Comparison of ENCODE assay signal across 8 cellular contexts in genomic region chr2:226835796-226836547, GRCh38. TPM values are rescaled to one million over a fixed set of nuclear protein-coding genes. Genes with fewer than 3 reads are reported as not detected.
DNase-seq lines count a peak whose midpoint lies in the region; ATAC-seq and TF ChIP-seq lines count a peak whose summit lies in the region.

TSS of gene RHBDD1 (plus strand) at chr2:226836054. CDS start at chr2:226864694, 28,640 bp downstream.

- H3K36me3 ChIP-seq in adipocyte (ENCODE audit: control insufficient read depth, insufficient read depth, low read length, severe bottlenecking) (no peaks in the 10 kb centered on the region), cardiac muscle cell (no peaks in the 10 kb centered on the region), trophoblast cell (ENCODE audit: control insufficient read depth in 1 of 2, insufficient read depth in 2 of 2, low read length in 2 of 2) (no peaks in the 10 kb centered on the region), transverse colon (no peaks in the 10 kb centered on the region)

- no peak within 1 kb of the TSS for H2AK5ac ChIP-seq in trophoblast cell (ENCODE audit: low read length)

- H3K4me3 ChIP-seq in adipocyte (ENCODE audit: low read length) (peak within 1 kb of the TSS; percentile 94), cardiac muscle cell (peak within 1 kb of the TSS; percentile 71), trophoblast cell (ENCODE audit: low read depth, low read length) (peak within 1 kb of the TSS; percentile 90), transverse colon (peak within 1 kb of the TSS; percentile 70 to 94 (median 82))

- H3K18ac ChIP-seq in trophoblast cell (ENCODE audit: low read length) = peak within 1 kb of the TSS; percentile 88

- no peak within 1 kb of the TSS for H2BK12ac ChIP-seq in trophoblast cell (ENCODE audit: low read length)

- WGBS in trophoblast cell (ENCODE audit: extremely low coverage, insufficient coverage, insufficient read length) = no CpG with 5 or more reads among the region's 75 CpGs
- 0% methylated on average over 1 to 38 of the region's 75 CpGs for WGBS in transverse colon (ENCODE audit: low coverage in 1 of 2), 2 donors

- no peak within 1 kb of the TSS for H3K23ac ChIP-seq in trophoblast cell (ENCODE audit: low read length)

- H3K79me2 ChIP-seq in trophoblast cell (ENCODE audit: control insufficient read depth, insufficient read depth, low read length, poor library complexity) = peaks cover 7% of the 10 kb centered on the region

- TF ChIP-seq POLR2A in GM10847 (IDR thresholded peaks at IDR 0.05; ENCODE audit: extremely low read depth, insufficient read length) = peak; percentile 96
- peak; percentile 95 for TF ChIP-seq POLR2A in transverse colon (IDR thresholded peaks at IDR 0.05)

- peak within 1 kb of the TSS; percentile 52 for H2AFZ ChIP-seq in trophoblast cell (ENCODE audit: insufficient read depth, low read length, poor library complexity)

- TF ChIP-seq CTCF in cardiac muscle cell (IDR thresholded peaks at IDR 0.05; ENCODE audit: low read depth, low read length) (no peak), transverse colon (IDR thresholded peaks at IDR 0.05) (no peak)

- H4K12ac ChIP-seq in trophoblast cell (ENCODE audit: low read depth, low read length) = peak within 1 kb of the TSS; percentile 91

- peak within 1 kb of the TSS; percentile 77 for H2BK5ac ChIP-seq in trophoblast cell (ENCODE audit: low read depth, low read length, poor library complexity)

- H4K91ac ChIP-seq in trophoblast cell (ENCODE audit: low read depth, low read length) = peak within 1 kb of the TSS; percentile 72

- H3K4ac ChIP-seq in trophoblast cell (ENCODE audit: low read depth, low read length) = peak within 1 kb of the TSS; percentile 23

- no peaks in the 10 kb centered on the region for H3K27me3 ChIP-seq in adipocyte (replicated peaks; ENCODE audit: control insufficient read depth, insufficient read depth, low read length)
- no peaks in the 10 kb centered on the region for H3K27me3 ChIP-seq in cardiac muscle cell
- no peaks in the 10 kb centered on the region for H3K27me3 ChIP-seq in trophoblast cell (ENCODE audit: insufficient read depth, low read length)
- no peaks in the 10 kb centered on the region for H3K27me3 ChIP-seq in transverse colon

- intact Hi-C loops in transverse colon (cut with DNase I; ENCODE audit: low total_unique reads) = loop anchor here (5.0 kb wide), 1 partner anchor 114 kb away; no protein-coding TSS in a partner anchor

- H3K79me1 ChIP-seq in trophoblast cell (ENCODE audit: low read length) = peaks cover 10% of the 10 kb centered on the region

- peak within 1 kb of the TSS; percentile 96 for H4K8ac ChIP-seq in trophoblast cell (ENCODE audit: low read depth, low read length)

- peak within 1 kb of the TSS; percentile 97 for H3K9ac ChIP-seq in adipocyte (ENCODE audit: low read length)
- H3K9ac ChIP-seq in trophoblast cell (ENCODE audit: low read length) = peak within 1 kb of the TSS; percentile 98

- in situ Hi-C loops in transverse colon (cut with MboI; ENCODE audit: low pct_ligation_motif_present in 1 of 4, low pct_unique_long_range_greater_than_20kb in 1 of 4, low sequenced_read_pairs in 3 of 4) = no loop called here

- H3K9me3 ChIP-seq in adipocyte (ENCODE audit: control insufficient read depth, low read length) (no peaks in the 10 kb centered on the region), cardiac muscle cell (ENCODE audit: low read depth) (no peaks in the 10 kb centered on the region), trophoblast cell (ENCODE audit: insufficient read depth, low read depth, low read length) (no peaks in the 10 kb centered on the region), transverse colon (no peaks in the 10 kb centered on the region)

- peak; percentile 24 for DNase-seq in NCI-H1105 treated with DMSO at 0.1 percent for 48 hours (lab: John Stamatoyannopoulos, UW)
- DNase-seq in T follicular helper cell (ENCODE audit: low read depth) = peak; percentile 89
- DNase-seq in adipocyte (ENCODE audit: low read depth) = peak; percentile 98
- peak; percentile 98 for DNase-seq in cardiac muscle cell (ENCODE audit: low read depth in 1 of 2, low spot score in 1 of 2)
- DNase-seq in trophoblast cell = peak; percentile 88 to 92
- DNase-seq in transverse colon = peak; percentile 96

- ATAC-seq in HG02642 (IDR thresholded peaks at IDR 0.05; ENCODE audit: poor library complexity, unreplicated experiment) = peak; percentile 89

- peak within 1 kb of the TSS; percentile 94 for H3K27ac ChIP-seq in cardiac muscle cell
- H3K27ac ChIP-seq in trophoblast cell (ENCODE audit: low read depth, low read length) = peak within 1 kb of the TSS; percentile 97
- H3K27ac ChIP-seq in transverse colon = peak within 1 kb of the TSS; percentile 99 to 100 (median 100)

- peak within 1 kb of the TSS; percentile 84 for H3K14ac ChIP-seq in trophoblast cell (ENCODE audit: low read length)

- peak within 1 kb of the TSS; percentile 94 for H3K4me2 ChIP-seq in trophoblast cell (ENCODE audit: low read length)

- H3K4me1 ChIP-seq in adipocyte (ENCODE audit: control insufficient read depth, insufficient read depth, low read length) (peaks cover 35% of the 10 kb centered on the region), cardiac muscle cell (ENCODE audit: low read depth) (peaks cover 5% of the 10 kb centered on the region), trophoblast cell (ENCODE audit: control insufficient read depth in 1 of 2, insufficient read depth in 2 of 2, low read length in 2 of 2) (peaks cover 0 to 4% of the 10 kb centered on the region in 2 experiments), transverse colon (peaks cover 16 to 39% (median 21%) of the 10 kb centered on the region in 4 donors)

- peak within 1 kb of the TSS; percentile 85 for H2BK120ac ChIP-seq in trophoblast cell (ENCODE audit: insufficient read depth, low read length, poor library complexity)

- TF ChIP-seq EP300 in transverse colon (IDR thresholded peaks at IDR 0.05; ENCODE audit: low read depth) = peak; percentile 51

RNA-seq across cellular contexts. Expression of gene RHBDD1, which starts in this region (rescaled TPM):
- total RNA-seq in cardiac muscle cell = 3.6 and 6.3 TPM in 2 replicates
- 12.9 and 17.8 TPM in 2 replicates for polyA plus RNA-seq in cardiac muscle cell
- 16.9 and 17.3 TPM in 2 replicates for polyA plus RNA-seq in trophoblast cell (2013)
- 10 to 100 TPM; 11.9 to 47.5 (median 22.5) TPM for total RNA-seq in transverse colon

Comparison
In these comparisons a context has a peak if more than half of its experiments do, and no peak if none do; other contexts are left out.
1. Peak in every context shown above with its lines: DNase-seq, ATAC-seq, H3K4me3 ChIP-seq and H3K27ac ChIP-seq.
2. DNase-seq: peak in every context shown above with its lines; median percentile 98 in adipocyte; 98 in cardiac muscle cell; 96 in transverse colon; 90 in trophoblast cell; 89 in T follicular helper cell; 24 in NCI-H1105 treated with DMSO at 0.1 percent for 48 hours.